ENCODE assay signal across 17 cellular contexts in the genomic region with DNA sequence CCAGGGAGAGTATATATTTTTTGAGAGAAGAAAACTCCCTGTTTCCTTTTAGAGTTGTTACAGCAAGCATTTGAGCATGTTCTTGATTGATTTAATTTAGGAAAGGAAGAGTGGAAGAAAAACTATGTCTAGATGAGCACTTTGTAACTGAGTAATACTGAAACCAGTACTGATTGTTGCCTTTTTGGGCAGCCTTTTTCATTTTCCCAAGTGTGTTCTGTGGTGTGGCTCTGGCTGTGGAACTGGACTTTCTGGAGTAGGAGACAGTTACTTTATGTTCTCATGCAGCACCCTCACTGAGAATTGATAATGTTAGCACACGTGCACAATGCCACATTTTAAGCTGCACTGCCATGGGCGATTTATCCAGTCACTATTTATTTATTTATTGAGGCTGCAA.
DNase-seq lines count a peak whose midpoint lies in the region; ATAC-seq and TF ChIP-seq lines count a peak whose summit lies in the region.
"Had no signal": no experiment of that assay in that cellular context is flagged by ENCODE, and none has a peak within 500 bp of the region (broad histone marks: within the 10 kb centered on the region; RNA-seq: fewer than 3 reads in every experiment).

No MANE protein-coding gene starts in this region.

- no peaks in the 10 kb centered on the region for H3K27me3 Mint-ChIP-seq in osteocyte (ENCODE audit: unreplicated experiment)
- H3K27me3 Mint-ChIP-seq: T-cell had no signal

- CTCF ChIA-PET in HEK293T (lab: Yijun Ruan, JAX), result no interaction called here

- H3K9me3 ChIP-seq in cardiac muscle cell (ENCODE audit: low read depth) (no peaks in the 10 kb centered on the region), right atrium auricular region (no peaks in the 10 kb centered on the region)
- H3K9me3 ChIP-seq: BLaER1 had no signal

- peaks cover 53% of the 10 kb centered on the region for H3K36me3 ChIP-seq in cardiac muscle cell
- peaks cover 63% of the 10 kb centered on the region for H3K36me3 ChIP-seq in right atrium auricular region
- H3K36me3 ChIP-seq: BLaER1 had no signal

- H3K9me3 Mint-ChIP-seq in osteocyte (ENCODE audit: unreplicated experiment), result peaks cover 6% of the 10 kb centered on the region
- H3K9me3 Mint-ChIP-seq: T-cell had no signal

- H3K27me3 ChIP-seq in cardiac muscle cell, result no peaks in the 10 kb centered on the region
- no peaks in the 10 kb centered on the region for H3K27me3 ChIP-seq in right atrium auricular region
- H3K27me3 ChIP-seq: BLaER1 had no signal

- H3K27ac Mint-ChIP-seq in osteocyte (ENCODE audit: unreplicated experiment), result peak overlapping the region; percentile 17
- H3K27ac Mint-ChIP-seq: T-cell had no signal

- POLR2A ChIA-PET in HEK293T (lab: Yijun Ruan, JAX), result no interaction called here

- peak; percentile 70 for ATAC-seq in GM21390 (IDR thresholded peaks at IDR 0.05; ENCODE audit: unreplicated experiment)
- peak; percentile 63 for ATAC-seq in HG03378 (IDR thresholded peaks at IDR 0.05; ENCODE audit: unreplicated experiment)
- no peak for ATAC-seq in HG03460 (IDR thresholded peaks at IDR 0.05; ENCODE audit: unreplicated experiment)
- ATAC-seq: T-cell had no signal

- no peak overlapping the region for H3K4me3 ChIP-seq in cardiac muscle cell
- no peak overlapping the region for H3K4me3 ChIP-seq in right atrium auricular region
- H3K4me3 ChIP-seq: BLaER1 had no signal

- TF ChIP-seq CTCF in cardiac muscle cell (IDR thresholded peaks at IDR 0.05; ENCODE audit: low read depth, low read length), result no peak
- TF ChIP-seq CTCF in right atrium auricular region (IDR thresholded peaks at IDR 0.05), result no peak
- no peak for TF ChIP-seq CTCF in osteocyte (IDR thresholded peaks at IDR 0.05)

- no peak for DNase-seq in cardiac muscle cell (ENCODE audit: low read depth in 1 of 2, low spot score in 1 of 2)
- no peak for DNase-seq in right atrium auricular region (ENCODE audit: low spot score)
- DNase-seq in osteocyte (ENCODE audit: extremely low spot score, unreplicated experiment), result no peak
- DNase-seq in stimulated activated CD4-positive, alpha-beta T cell treated with anti-CD3 and anti-CD28 coated beads, Interleukin-2, amount 100 ng/mL, for 24 hours, result no peak
- no peak for DNase-seq in HEK293T (ENCODE audit: extremely low spot score)
- DNase-seq: DMS153, EL, MM.1S, NCI-H1105, NCI-H1694 treated with DMSO at 0.1 percent for 48 hours, NCI-H748 treated with DMSO at 0.1 percent for 48 hours, T-cell had no signal

- H3K4me1 Mint-ChIP-seq in osteocyte (ENCODE audit: unreplicated experiment), result no peaks in the 10 kb centered on the region
- H3K4me1 Mint-ChIP-seq: T-cell had no signal

- H3K4me1 ChIP-seq in cardiac muscle cell (ENCODE audit: low read depth) (no peaks in the 10 kb centered on the region), right atrium auricular region (no peaks in the 10 kb centered on the region)
- H3K4me1 ChIP-seq: BLaER1 had no signal

- peaks cover 59% of the 10 kb centered on the region for H3K36me3 Mint-ChIP-seq in osteocyte (ENCODE audit: unreplicated experiment)

- H3K27ac ChIP-seq in cardiac muscle cell (peak overlapping the region; percentile 2), right atrium auricular region (no peak overlapping the region)
- H3K27ac ChIP-seq: 22Rv1, BLaER1 had no signal

- H3K4me3 Mint-ChIP-seq in osteocyte (ENCODE audit: unreplicated experiment), result no peak overlapping the region
- H3K4me3 Mint-ChIP-seq: T-cell had no signal

TF ChIP-seq in HEK293T, 16 proteins besides CTCF, POLR2A, EP300 and RAD21:
- TF ChIP-seq CTBP1 (IDR thresholded peaks at IDR 0.05; ENCODE audit: borderline replicate concordance) (no peak), HDGF (IDR thresholded peaks at IDR 0.05; ENCODE audit: borderline replicate concordance) (no peak), ELF4 (IDR thresholded peaks at IDR 0.05) (no peak), ZNF384 (IDR thresholded peaks at IDR 0.05) (no peak), BHLHE40 (IDR thresholded peaks at IDR 0.05; ENCODE audit: borderline replicate concordance) (no peak), FOXA1 (IDR thresholded peaks at IDR 0.05) (no peak), SP1 (IDR thresholded peaks at IDR 0.05) (no peak), FOXK2 (IDR thresholded peaks at IDR 0.05) (no peak), SUZ12 (IDR thresholded peaks at IDR 0.05) (no peak), NFRKB (IDR thresholded peaks at IDR 0.05) (no peak), LEF1 (IDR thresholded peaks at IDR 0.05; ENCODE audit: borderline replicate concordance) (no peak), L3MBTL2 (conservative IDR thresholded peaks at IDR 0.05) (no peak), ARNT (IDR thresholded peaks at IDR 0.05) (no peak), FOXM1 (IDR thresholded peaks at IDR 0.05; ENCODE audit: borderline replicate concordance) (no peak), TARDBP (IDR thresholded peaks at IDR 0.05) (no peak)
- TF ChIP-seq, protein P1, sequence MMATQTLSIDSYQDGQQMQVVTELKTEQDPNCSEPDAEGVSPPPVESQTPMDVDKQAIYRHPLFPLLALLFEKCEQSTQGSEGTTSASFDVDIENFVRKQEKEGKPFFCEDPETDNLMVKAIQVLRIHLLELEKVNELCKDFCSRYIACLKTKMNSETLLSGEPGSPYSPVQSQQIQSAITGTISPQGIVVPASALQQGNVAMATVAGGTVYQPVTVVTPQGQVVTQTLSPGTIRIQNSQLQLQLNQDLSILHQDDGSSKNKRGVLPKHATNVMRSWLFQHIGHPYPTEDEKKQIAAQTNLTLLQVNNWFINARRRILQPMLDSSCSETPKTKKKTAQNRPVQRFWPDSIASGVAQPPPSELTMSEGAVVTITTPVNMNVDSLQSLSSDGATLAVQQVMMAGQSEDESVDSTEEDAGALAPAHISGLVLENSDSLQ (IDR thresholded peaks at IDR 0.05), result no peak
